ENCODE assay signal across 8 cellular contexts in the genomic region with DNA sequence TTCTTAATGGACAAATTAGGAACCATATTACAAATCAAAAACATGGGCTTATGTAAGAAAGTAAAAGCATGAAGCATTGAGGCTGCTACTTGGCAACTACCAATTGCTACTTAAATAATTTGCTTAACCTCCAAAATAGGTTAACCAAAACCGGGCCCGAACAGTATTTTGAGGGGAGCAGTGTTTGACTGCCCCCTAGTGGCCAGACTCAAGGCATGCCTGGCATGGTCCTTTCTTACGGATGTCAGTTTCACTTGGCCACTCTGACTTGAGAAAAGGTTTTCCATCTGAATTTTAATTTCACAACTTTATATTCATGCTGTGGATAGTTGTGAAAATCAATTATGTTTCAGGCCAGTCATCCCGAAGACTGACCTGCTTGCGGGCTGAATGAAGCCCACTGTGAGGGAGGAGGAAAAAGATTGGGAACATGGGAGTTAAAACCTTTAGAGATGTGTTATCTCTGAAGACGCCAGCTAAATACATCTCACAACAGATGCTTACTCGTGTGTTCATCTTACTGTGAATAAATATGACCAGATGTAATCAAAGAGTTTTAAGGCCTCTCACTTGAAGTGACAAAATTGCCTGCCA. TPM values are rescaled to one million over a fixed set of nuclear protein-coding genes. Genes with fewer than 3 reads are reported as not detected.
DNase-seq lines count a peak whose midpoint lies in the region; ATAC-seq and TF ChIP-seq lines count a peak whose summit lies in the region.

No MANE protein-coding gene starts in this region.

- H3K9me3 ChIP-seq in cardiac muscle cell (ENCODE audit: low read depth) (no peaks in the 10 kb centered on the region), psoas muscle (no peaks in the 10 kb centered on the region), vagina (no peaks in the 10 kb centered on the region)

- H3K27me3 ChIP-seq in cardiac muscle cell, result no peaks in the 10 kb centered on the region
- H3K27me3 ChIP-seq in psoas muscle (ENCODE audit: insufficient read depth in 3 of 3, low read length in 2 of 3), result no peaks in the 10 kb centered on the region
- no peaks in the 10 kb centered on the region for H3K27me3 ChIP-seq in vagina

- no peaks in the 10 kb centered on the region for H3K36me3 ChIP-seq in cardiac muscle cell
- no peaks in the 10 kb centered on the region for H3K36me3 ChIP-seq in psoas muscle (ENCODE audit: insufficient read depth in 1 of 2, low read depth in 1 of 2)
- H3K36me3 ChIP-seq in vagina, result no peaks in the 10 kb centered on the region

- H3K36me3 Mint-ChIP-seq in activated naive CD4-positive, alpha-beta T cell treated with anti-CD3 and anti-CD28 coated beads, Interleukin-2, amount 10 ng/mL, durations not matched to agents 7 days and 5 days, result no peaks in the 10 kb centered on the region

- no peak overlapping the region for H3K4me3 Mint-ChIP-seq in activated naive CD4-positive, alpha-beta T cell treated with anti-CD3 and anti-CD28 coated beads, Interleukin-2, amount 10 ng/mL, durations not matched to agents 7 days and 5 days

- TF ChIP-seq POLR2A in vagina (IDR thresholded peaks at IDR 0.05), result no peak

- CTCF ChIA-PET in activated naive CD4-positive, alpha-beta T cell treated with anti-CD3 and anti-CD28 coated beads, Interleukin-2, amount 10 ng/mL, durations not matched to agents 7 days and 5 days (lab: Charles Lee), result interaction anchor here (0.7 to 2.3 kb wide), 4 partner anchors 173 to 506 kb away, joined by 3 to 6 read pairs (median 3); no protein-coding TSS in a partner anchor

- H3K4me3 ChIP-seq in cardiac muscle cell, result no peak overlapping the region
- H3K4me3 ChIP-seq in psoas muscle, result peak overlapping the region; percentile 13
- H3K4me3 ChIP-seq in vagina, result no peak overlapping the region

- ATAC-seq in GM21390 (IDR thresholded peaks at IDR 0.05; ENCODE audit: unreplicated experiment) (peak; percentile 85), psoas muscle (peak; percentile 59 to 88 (median 70))

- TF ChIP-seq RAD21 in Ishikawa (IDR thresholded peaks at IDR 0.05; ENCODE audit: low read depth), result peak; percentile 86

- peak; percentile 48 for DNase-seq in DMS79 treated with DMSO at 0.1 percent for 48 hours (lab: John Stamatoyannopoulos, UW)
- peak; percentile 62 for DNase-seq in SIG-M5 treated with dmso at 0.1 percent for 504 hours (lab: John Stamatoyannopoulos, UW; ENCODE audit: unreplicated experiment)
- peak; percentile 75 for DNase-seq in activated naive CD4-positive, alpha-beta T cell treated with anti-CD3 and anti-CD28 coated beads, Interleukin-2, amount 10 ng/mL, durations not matched to agents 7 days and 5 days
- DNase-seq in cardiac muscle cell (ENCODE audit: low read depth in 1 of 2, low spot score in 1 of 2), result peak; percentile 77 to 85
- peak; percentile 34 to 73 for DNase-seq in psoas muscle
- no peak for DNase-seq in vagina (ENCODE audit: extremely low spot score in 2 of 2)

- 8 to 12% (median 8%) methylated on average over 7 of the region's 7 CpGs for WGBS in psoas muscle, 3 donors

- H3K27ac Mint-ChIP-seq in activated naive CD4-positive, alpha-beta T cell treated with anti-CD3 and anti-CD28 coated beads, Interleukin-2, amount 10 ng/mL, durations not matched to agents 7 days and 5 days, result no peak overlapping the region

- peaks cover 2% of the 10 kb centered on the region for H3K4me1 Mint-ChIP-seq in activated naive CD4-positive, alpha-beta T cell treated with anti-CD3 and anti-CD28 coated beads, Interleukin-2, amount 10 ng/mL, durations not matched to agents 7 days and 5 days

- intact Hi-C loops in psoas muscle (cut with DNase I) (loop anchor here (2.0 to 5.0 kb wide), 3 partner anchors 310 to 505 kb away; no protein-coding TSS in a partner anchor), vagina (cut with DNase I) (no loop called here)

- TF ChIP-seq EP300 in Ishikawa (IDR thresholded peaks at IDR 0.05; ENCODE audit: borderline replicate concordance), result no peak

- peaks cover 5% of the 10 kb centered on the region for H3K27me3 Mint-ChIP-seq in activated naive CD4-positive, alpha-beta T cell treated with anti-CD3 and anti-CD28 coated beads, Interleukin-2, amount 10 ng/mL, durations not matched to agents 7 days and 5 days

- peak; percentile 96 for TF ChIP-seq CTCF in cardiac muscle cell (IDR thresholded peaks at IDR 0.05; ENCODE audit: low read depth, low read length)
- peak; percentile 98 for TF ChIP-seq CTCF in psoas muscle (IDR thresholded peaks at IDR 0.05)
- TF ChIP-seq CTCF in vagina (IDR thresholded peaks at IDR 0.05), result peak; percentile 51 to 84 (median 79)

- H3K27ac ChIP-seq in cardiac muscle cell (no peak overlapping the region), psoas muscle (no peak overlapping the region), vagina (no peak overlapping the region)

- H3K9me3 Mint-ChIP-seq in activated naive CD4-positive, alpha-beta T cell treated with anti-CD3 and anti-CD28 coated beads, Interleukin-2, amount 10 ng/mL, durations not matched to agents 7 days and 5 days, result no peaks in the 10 kb centered on the region

- H3K4me1 ChIP-seq in cardiac muscle cell (ENCODE audit: low read depth), result no peaks in the 10 kb centered on the region
- H3K4me1 ChIP-seq in psoas muscle, result no peaks in the 10 kb centered on the region
- no peaks in the 10 kb centered on the region for H3K4me1 ChIP-seq in vagina

TF ChIP-seq in Ishikawa, 13 proteins besides CTCF, POLR2A, EP300 and RAD21:
- no peak for TF ChIP-seq NFIC (IDR thresholded peaks at IDR 0.05)
- TF ChIP-seq, protein P1, sequence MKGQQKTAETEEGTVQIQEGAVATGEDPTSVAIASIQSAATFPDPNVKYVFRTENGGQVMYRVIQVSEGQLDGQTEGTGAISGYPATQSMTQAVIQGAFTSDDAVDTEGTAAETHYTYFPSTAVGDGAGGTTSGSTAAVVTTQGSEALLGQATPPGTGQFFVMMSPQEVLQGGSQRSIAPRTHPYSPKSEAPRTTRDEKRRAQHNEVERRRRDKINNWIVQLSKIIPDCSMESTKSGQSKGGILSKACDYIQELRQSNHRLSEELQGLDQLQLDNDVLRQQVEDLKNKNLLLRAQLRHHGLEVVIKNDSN (IDR thresholded peaks at IDR 0.05), result no peak
- TF ChIP-seq TCF12 (IDR thresholded peaks at IDR 0.05; ENCODE audit: low read depth), result no peak
- no peak for TF ChIP-seq CEBPB (IDR thresholded peaks at IDR 0.05)
- no peak for TF ChIP-seq TAF1 (IDR thresholded peaks at IDR 0.05; ENCODE audit: low read depth)
- no peak for TF ChIP-seq CREB1 (IDR thresholded peaks at IDR 0.05; ENCODE audit: low read depth)
- TF ChIP-seq, protein P2, sequence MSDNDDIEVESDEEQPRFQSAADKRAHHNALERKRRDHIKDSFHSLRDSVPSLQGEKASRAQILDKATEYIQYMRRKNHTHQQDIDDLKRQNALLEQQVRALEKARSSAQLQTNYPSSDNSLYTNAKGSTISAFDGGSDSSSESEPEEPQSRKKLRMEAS (IDR thresholded peaks at IDR 0.05), result no peak
- TF ChIP-seq ZBTB7A (IDR thresholded peaks at IDR 0.05; ENCODE audit: low read depth), result no peak

RNA-seq across cellular contexts. Expression of a gene that starts 2.9 kb away (rescaled TPM):
- total RNA-seq in cardiac muscle cell (not detected in 2 replicates), psoas muscle (1 to 10 TPM in 1 of 4 donors, under 1 TPM in 1, not detected in 2; 0.47 to 1.7 TPM), vagina (not detected)
- polyA plus RNA-seq in cardiac muscle cell (not detected in 2 replicates), psoas muscle (1 to 10 TPM in 2 of 3 donors, under 1 TPM in 1; 0.66 to 4.0 (median 1.2) TPM)

Comparison
In these comparisons a context has a peak if more than half of its experiments do, and no peak if none do; other contexts are left out.
1. DNase-seq: peak in DMS79 treated with DMSO at 0.1 percent for 48 hours (single experiment), SIG-M5 treated with dmso at 0.1 percent for 504 hours (single experiment), activated naive CD4-positive, alpha-beta T cell treated with anti-CD3 and anti-CD28 coated beads, Interleukin-2, amount 10 ng/mL, durations not matched to agents 7 days and 5 days (single experiment), cardiac muscle cell (2 of 2) and psoas muscle (2 of 2); none in vagina (0 of 2).
2. Peak in every context shown above with its lines, with median percentiles within 50 percentile points of each other: CTCF ChIP-seq.